Comparison of ENCODE assay signal across 18 cellular contexts in genomic region chr6:12034831-12035230, GRCh38. TPM values are rescaled to one million over a fixed set of nuclear protein-coding genes. Genes with fewer than 3 reads are reported as not detected.
DNase-seq lines count a peak whose midpoint lies in the region; ATAC-seq and TF ChIP-seq lines count a peak whose summit lies in the region.
"Had no signal": no experiment of that assay in that cellular context is flagged by ENCODE, and none has a peak within 500 bp of the region (broad histone marks: within the 10 kb centered on the region; RNA-seq: fewer than 3 reads in every experiment).

No MANE protein-coding gene starts in this region.

- H3K4me3 Mint-ChIP-seq in activated naive CD4-positive, alpha-beta T cell treated with anti-CD3 and anti-CD28 coated beads for 36 hours: no peak overlapping the region
- H3K4me3 Mint-ChIP-seq: activated CD4-positive, alpha-beta T cell treated with anti-CD3 and anti-CD28 coated beads, Interleukin-2, amount 10 ng/mL, durations not matched to agents 7 days and 5 days; activated naive CD8-positive, alpha-beta T cell treated with anti-CD3 and anti-CD28 coated beads for 36 hours had no signal

- no peak overlapping the region for H3K27ac Mint-ChIP-seq in activated naive CD4-positive, alpha-beta T cell treated with anti-CD3 and anti-CD28 coated beads for 36 hours
- H3K27ac Mint-ChIP-seq: activated CD4-positive, alpha-beta T cell treated with anti-CD3 and anti-CD28 coated beads, Interleukin-2, amount 10 ng/mL, durations not matched to agents 7 days and 5 days; activated naive CD8-positive, alpha-beta T cell treated with anti-CD3 and anti-CD28 coated beads for 36 hours had no signal

- TF ChIP-seq POLR2A in body of pancreas (IDR thresholded peaks at IDR 0.05): no peak

- no peaks in the 10 kb centered on the region for H3K27me3 Mint-ChIP-seq in activated naive CD4-positive, alpha-beta T cell treated with anti-CD3 and anti-CD28 coated beads for 36 hours (ENCODE audit: low read depth)
- H3K27me3 Mint-ChIP-seq: activated CD4-positive, alpha-beta T cell treated with anti-CD3 and anti-CD28 coated beads, Interleukin-2, amount 10 ng/mL, durations not matched to agents 7 days and 5 days; activated naive CD8-positive, alpha-beta T cell treated with anti-CD3 and anti-CD28 coated beads for 36 hours had no signal

- DNase-seq in A673 (ENCODE audit: low spot score) (no peak), body of pancreas (no peak), NCI-H146 (lab: John Stamatoyannopoulos, UW) (no peak)
- DNase-seq in activated T-cell treated with anti-CD3 and anti-CD28 coated beads, Interleukin-2, amount 50 U/mL, for 48 hours: no peak
- DNase-seq in activated naive CD4-positive, alpha-beta T cell treated with anti-CD3 and anti-CD28 coated beads for 36 hours: no peak
- DNase-seq: activated CD4-positive, alpha-beta T cell treated with anti-CD3 and anti-CD28 coated beads, Interleukin-2, amount 10 ng/mL, durations not matched to agents 7 days and 5 days; activated naive CD8-positive, alpha-beta T cell treated with anti-CD3 and anti-CD28 coated beads for 36 hours; caudate nucleus; heart right ventricle; kidney glomerular epithelial cell; MM.1S; NCI-H2081; Right ventricle myocardium superior; T1000 had no signal

- H3K4me3 ChIP-seq in A673 (ENCODE audit: low read depth, low read length, poor library complexity, severe bottlenecking): no peak overlapping the region
- no peak overlapping the region for H3K4me3 ChIP-seq in HEK293 (ENCODE audit: low read depth, low read length)
- no peak overlapping the region for H3K4me3 ChIP-seq in body of pancreas
- no peak overlapping the region for H3K4me3 ChIP-seq in liver (ENCODE audit: low read depth in 1 of 3, low read length in 3 of 3)
- H3K4me3 ChIP-seq: heart right ventricle, tibial nerve had no signal

- H3K36me3 Mint-ChIP-seq in activated naive CD4-positive, alpha-beta T cell treated with anti-CD3 and anti-CD28 coated beads for 36 hours (ENCODE audit: low read depth): peaks cover 25% of the 10 kb centered on the region

- H3K9me3 ChIP-seq in A673 (ENCODE audit: low read depth, low read length, poor library complexity, severe bottlenecking) (peaks cover 6% of the 10 kb centered on the region), HEK293 (ENCODE audit: control insufficient read depth, insufficient read depth, low read depth, low read length) (no peaks in the 10 kb centered on the region), body of pancreas (no peaks in the 10 kb centered on the region), liver (ENCODE audit: control insufficient read depth in 4 of 4, low read length in 3 of 4) (no peaks in the 10 kb centered on the region)

- intact Hi-C loops in A673 (cut with micrococcal nuclease; ENCODE audit: unreplicated experiment): loop anchor here (10.0 kb wide), 1 partner anchor 380 kb away; no protein-coding TSS in a partner anchor
- intact Hi-C loops in body of pancreas (cut with DNase I): no loop called here
- intact Hi-C loops in activated naive CD4-positive, alpha-beta T cell treated with anti-CD3 and anti-CD28 coated beads for 36 hours (cut with micrococcal nuclease): no loop called here

- TF ChIP-seq RAD21 in liver (IDR thresholded peaks at IDR 0.05): peak; percentile 5 to 25

- BruUV-seq in A673 (replicated peaks; lab: Mats Ljungman, UMichigan): no TSS peak

- CTCF ChIA-PET in A673 (lab: Charles Lee): no interaction called here
- CTCF ChIA-PET in HEK293 (lab: Yijun Ruan, JAX): interaction anchor here (0.6 kb wide), 2 partner anchors 21 to 72 kb away, joined by 3 read pairs; no protein-coding TSS in a partner anchor
- CTCF ChIA-PET in activated naive CD4-positive, alpha-beta T cell treated with anti-CD3 and anti-CD28 coated beads for 36 hours (lab: Charles Lee): interaction anchor here (1.2 kb wide), 1 partner anchor 379 kb away, joined by 3 read pairs; no protein-coding TSS in a partner anchor

- H3K27me3 ChIP-seq in A673 (replicated peaks; ENCODE audit: insufficient read depth, low read depth, low read length, poor library complexity) (no peaks in the 10 kb centered on the region), body of pancreas (no peaks in the 10 kb centered on the region), liver (ENCODE audit: control insufficient read depth in 4 of 4, insufficient read depth in 4 of 4, low read length in 3 of 4) (no peaks in the 10 kb centered on the region)
- H3K27me3 ChIP-seq: heart right ventricle, tibial nerve had no signal

- peaks cover 22% of the 10 kb centered on the region for H3K4me1 ChIP-seq in A673 (ENCODE audit: insufficient read depth, low read length, poor library complexity, severe bottlenecking)
- H3K4me1 ChIP-seq in HEK293 (ENCODE audit: control insufficient read depth, insufficient read depth, low read length): no peaks in the 10 kb centered on the region
- peaks cover 27% of the 10 kb centered on the region for H3K4me1 ChIP-seq in body of pancreas
- H3K4me1 ChIP-seq in liver (ENCODE audit: control insufficient read depth in 4 of 4, insufficient read depth in 4 of 4, low read length in 3 of 4): peaks cover 0 to 22% (median 12%) of the 10 kb centered on the region in 4 donors

- H3K27ac ChIP-seq in A673 (ENCODE audit: low read depth, low read length, poor library complexity, severe bottlenecking) (no peak overlapping the region), HEK293 (ENCODE audit: extremely low read depth, low read depth, low read length) (no peak overlapping the region), body of pancreas (peak overlapping the region in 3 of 4 donors; percentile 23 to 62 (median 61)), liver (ENCODE audit: low read depth in 1 of 2, low read length in 2 of 2) (no peak overlapping the region)
- H3K27ac ChIP-seq: heart right ventricle, tibial nerve had no signal

- TF ChIP-seq CTCF in A673 (conservative IDR thresholded peaks at IDR 0.05; ENCODE audit: low read depth, low read length) (0 out of 2 replicates have a peak, but pooled peaks have one; percentile 29), HEK293 (tag by site-specific recombination; IDR thresholded peaks at IDR 0.05) (peak; percentile 48; the same call in 1 of the 2 replicates), body of pancreas (IDR thresholded peaks at IDR 0.05) (peak in 4 of 7 experiments; percentile 32 to 45 (median 38)), liver (IDR thresholded peaks at IDR 0.05; ENCODE audit: low read depth, low read length, missing input control) (no peak)

- H3K36me3 ChIP-seq in A673 (ENCODE audit: insufficient read depth, low read length, poor library complexity, severe bottlenecking) (peaks cover 4% of the 10 kb centered on the region), HEK293 (ENCODE audit: control insufficient read depth in 2 of 2, insufficient read depth in 1 of 2, low read length in 2 of 2) (peaks cover 0 to 3% of the 10 kb centered on the region in 2 experiments; a peak in 1 of 3 replicates), body of pancreas (replicated peaks in 1 of 2; ENCODE audit: insufficient read depth in 1 of 2, low read depth in 2 of 2) (no peaks in the 10 kb centered on the region), liver (ENCODE audit: control insufficient read depth in 4 of 4, insufficient read depth in 3 of 4, low read depth in 1 of 4, low read length in 3 of 4) (no peaks in the 10 kb centered on the region)

- H3K9ac ChIP-seq in liver (ENCODE audit: low read depth in 1 of 2, low read length in 2 of 2): no peak overlapping the region

- POLR2A ChIA-PET in A673 (lab: Charles Lee; ENCODE audit: low non-redundant PET) (no interaction called here), HEK293 (lab: Yijun Ruan, JAX) (no interaction called here)

- H3K4me1 Mint-ChIP-seq in activated naive CD4-positive, alpha-beta T cell treated with anti-CD3 and anti-CD28 coated beads for 36 hours (ENCODE audit: low read depth): peaks cover 79% of the 10 kb centered on the region

- ATAC-seq in body of pancreas (peak; percentile 32), HG03571 (IDR thresholded peaks at IDR 0.05; ENCODE audit: unreplicated experiment) (no peak)

- WGBS in body of pancreas, 2 donors: 29 to 33% methylated on average over 5 of the region's 5 CpGs
- 92% methylated on average over 5 of the region's 5 CpGs for WGBS in liver

- peaks cover 5% of the 10 kb centered on the region for H3K9me3 Mint-ChIP-seq in activated naive CD4-positive, alpha-beta T cell treated with anti-CD3 and anti-CD28 coated beads for 36 hours

TF ChIP-seq in HEK293, 187 proteins besides CTCF, POLR2A, EP300 and RAD21 (continues in another document):
- no peak for TF ChIP-seq TCF7L2 (IDR thresholded peaks at IDR 0.05; ENCODE audit: borderline replicate concordance, low read depth, low read length)
- TF ChIP-seq ZNF639 (tag by site-specific recombination; IDR thresholded peaks at IDR 0.05): no peak

TF ChIP-seq in liver, 16 proteins besides CTCF, POLR2A, EP300 and RAD21 (continues in another document):
- no peak for TF ChIP-seq ZBTB33 (IDR thresholded peaks at IDR 0.05)
- TF ChIP-seq NR2F2 (IDR thresholded peaks at IDR 0.05): no peak
- TF ChIP-seq SP1 (IDR thresholded peaks at IDR 0.05): no peak

RNA-seq across cellular contexts. Expression of gene HIVEP1, which starts 22.7 kb away (rescaled TPM):
- total RNA-seq in A673 (2021) (18.5 and 21.5 TPM in 2 replicates), body of pancreas (10 to 100 TPM; 12.5 to 15.2 TPM), liver (10 to 100 TPM in 1 of 2 donors, 1 to 10 TPM in 1; 6.0 to 27.2 TPM)
- polyA plus RNA-seq in liver: 1 to 10 TPM; 2.7 to 6.3 TPM
- 10 to 100 TPM; 43.6 to 47.9 TPM for total RNA-seq in activated naive CD4-positive, alpha-beta T cell treated with anti-CD3 and anti-CD28 coated beads for 36 hours

Comparison
In these comparisons a context has a peak if more than half of its experiments do, and no peak if none do; other contexts are left out.
1. H3K27ac ChIP-seq: peak in body of pancreas (3 of 4); none in A673 (single experiment), HEK293 (single experiment) and liver (0 of 2).